1 cellular context compared by ENCODE assay signal in the genomic region with DNA sequence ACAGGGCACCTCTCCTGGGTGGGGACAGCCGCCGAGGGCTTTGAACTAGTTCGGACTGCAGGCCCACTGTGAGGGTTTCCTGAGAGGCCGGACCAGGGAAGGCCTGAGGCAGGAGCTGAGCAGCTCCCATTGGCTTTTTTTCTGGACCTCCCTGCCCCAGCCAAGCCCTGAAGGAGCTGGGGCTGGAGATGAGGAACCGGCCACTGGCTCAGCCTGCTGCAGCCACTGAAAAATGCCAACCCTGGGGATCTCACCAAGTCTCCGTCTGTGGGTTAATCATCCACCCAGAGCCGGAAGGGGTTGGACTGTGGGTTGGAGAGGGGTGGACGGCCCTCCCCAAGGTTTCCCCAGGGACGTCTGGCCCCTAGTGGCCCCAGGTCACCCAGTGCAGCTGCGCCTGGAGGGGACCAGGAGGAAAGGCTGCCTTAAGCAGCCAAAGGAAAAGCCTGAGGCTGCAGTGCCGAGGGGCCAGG.
TF ChIP-seq lines count a peak whose summit lies in the region.

No MANE protein-coding gene starts in this region.

TF ChIP-seq in H1, 55 proteins besides CTCF, POLR2A, EP300 and RAD21:
- TF ChIP-seq SIX5 (IDR thresholded peaks at IDR 0.05; ENCODE audit: low read depth, low read length) (no peak), RNF2 (IDR thresholded peaks at IDR 0.05; ENCODE audit: borderline replicate concordance, low read depth, low read length, missing control alignments, poor library complexity, severe bottlenecking) (no peak), RFX5 (IDR thresholded peaks at IDR 0.05; ENCODE audit: borderline replicate concordance, low read depth, low read length) (no peak), SUZ12 (IDR thresholded peaks at IDR 0.05; ENCODE audit: low read length) (no peak), KDM1A (IDR thresholded peaks at IDR 0.05; ENCODE audit: borderline replicate concordance, low read length) (no peak), RBBP5 (IDR thresholded peaks at IDR 0.05; ENCODE audit: borderline replicate concordance, low read depth, low read length) (no peak), JUN (IDR thresholded peaks at IDR 0.05; ENCODE audit: low read depth, low read length) (no peak), TCF12 (IDR thresholded peaks at IDR 0.05; ENCODE audit: low read depth, low read length) (no peak), GABPA (IDR thresholded peaks at IDR 0.05; ENCODE audit: borderline replicate concordance, insufficient read depth, low read length) (no peak), TBP (IDR thresholded peaks at IDR 0.05; ENCODE audit: low read depth, low read length) (no peak), KDM5A (IDR thresholded peaks at IDR 0.05; ENCODE audit: low read length) (no peak), BCL11A (IDR thresholded peaks at IDR 0.05; ENCODE audit: low read depth in 2 of 2, low read length in 2 of 2) (no peak), CHD2 (IDR thresholded peaks at IDR 0.05; ENCODE audit: low read length) (no peak), SAP30 (IDR thresholded peaks at IDR 0.05; ENCODE audit: insufficient read depth, insufficient replicate concordance, low read length) (no peak)
- TF ChIP-seq, protein P1, sequence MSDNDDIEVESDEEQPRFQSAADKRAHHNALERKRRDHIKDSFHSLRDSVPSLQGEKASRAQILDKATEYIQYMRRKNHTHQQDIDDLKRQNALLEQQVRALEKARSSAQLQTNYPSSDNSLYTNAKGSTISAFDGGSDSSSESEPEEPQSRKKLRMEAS (IDR thresholded peaks at IDR 0.05): no peak
